ENCODE assay signal across 8 cellular contexts in the genomic region with DNA sequence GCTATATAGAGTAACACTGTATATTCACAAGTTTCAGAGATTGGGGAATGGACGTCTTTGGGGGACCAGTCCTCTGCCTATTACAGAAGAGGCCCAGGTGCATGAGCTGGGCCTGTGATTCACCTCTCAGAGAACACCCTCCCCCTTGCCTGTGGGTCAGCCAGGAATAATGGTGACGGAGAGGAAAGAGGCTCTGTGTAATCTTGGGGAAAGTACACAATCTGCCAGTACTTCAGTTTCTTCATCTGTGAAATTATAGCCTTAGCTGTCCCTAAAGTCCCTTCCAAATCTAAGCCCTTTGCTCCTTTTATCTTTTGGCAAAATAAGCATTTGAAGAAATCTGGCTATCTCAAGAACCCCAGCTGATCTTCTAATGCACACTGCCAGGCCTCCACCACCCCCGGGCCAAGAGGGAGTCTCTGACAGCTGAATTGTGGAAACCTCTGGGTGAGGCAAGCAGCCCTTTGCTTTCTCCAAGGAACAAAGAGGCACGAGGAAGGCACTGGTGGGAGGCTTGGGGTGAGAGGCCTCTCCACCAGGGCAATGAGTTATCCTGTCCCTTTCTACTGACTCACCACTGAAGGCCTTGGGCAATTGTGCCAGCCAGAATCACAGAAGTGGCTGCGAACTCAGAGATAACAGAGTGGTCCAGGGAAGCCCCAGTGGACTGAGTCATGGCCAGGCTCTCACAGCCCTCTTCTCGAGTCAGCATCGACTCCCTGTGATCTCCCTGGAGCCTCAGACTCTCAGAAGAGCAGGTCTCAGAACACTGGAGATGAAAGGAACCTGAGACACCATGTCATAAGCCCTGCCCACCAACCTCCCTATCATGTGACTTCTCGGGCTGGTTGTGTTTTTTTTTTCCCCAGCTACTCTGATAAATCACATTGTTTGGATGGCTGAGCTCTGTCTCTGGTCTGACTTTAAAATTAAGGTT. TPM values are rescaled to one million over a fixed set of nuclear protein-coding genes. Genes with fewer than 3 reads are reported as not detected.
DNase-seq lines count a peak whose midpoint lies in the region; ATAC-seq, FAIRE-seq and TF ChIP-seq lines count a peak whose summit lies in the region.

No MANE protein-coding gene starts in this region.

- no peak for TF ChIP-seq RAD21 in GM12878 (IDR thresholded peaks at IDR 0.05; ENCODE audit: insufficient read depth, low read depth, low read length)

- no peak for TF ChIP-seq POLR2A in GM12878 (IDR thresholded peaks at IDR 0.05; ENCODE audit: low read depth, low read length)

- peak; percentile 95 for DNase-seq in ELR (ENCODE audit: low read depth)
- peak; percentile 79 for DNase-seq in T-helper 2 cell treated with Interferon-gamma antibody and Interleukin-4, amounts not matched to agents 5 μg/mL and 100 μg/mL, for 36 hours (ENCODE audit: low spot score)
- no peak for DNase-seq in GM12878 (ENCODE audit: low read depth, low spot score)
- DNase-seq in left lung, result peak in 1 of 2 donors; percentile 62
- peak; percentile 23 for DNase-seq in stimulated activated CD8-positive, alpha-beta memory T cell treated with anti-CD3 and anti-CD28 coated beads, Interleukin-15, amount 100 ng/mL, for 1 hour (ENCODE audit: low read depth)
- DNase-seq in amygdala (lab: John Stamatoyannopoulos, UW), result no peak

- H3K9me3 ChIP-seq in GM12878 (replicated peaks; ENCODE audit: control insufficient read depth, insufficient read depth, low read length) (no peaks in the 10 kb centered on the region), left lung (no peaks in the 10 kb centered on the region)

- RAD21 ChIA-PET in GM12878 (lab: Charles Lee; ENCODE audit: unreplicated experiment), result interaction anchor here (0.8 to 13.8 kb wide), 10 partner anchors 9 to 573 kb away, joined by 3 to 153 read pairs (median 4); partner anchors contain the start of gene SSR3

- H3K27me3 Mint-ChIP-seq in T-helper 2 cell treated with Interferon-gamma antibody and Interleukin-4, amounts not matched to agents 5 μg/mL and 100 μg/mL, for 36 hours (ENCODE audit: low read depth), result no peaks in the 10 kb centered on the region

- no peaks in the 10 kb centered on the region for H3K9me3 Mint-ChIP-seq in T-helper 2 cell treated with Interferon-gamma antibody and Interleukin-4, amounts not matched to agents 5 μg/mL and 100 μg/mL, for 36 hours

- H3K4me3 Mint-ChIP-seq in T-helper 2 cell treated with Interferon-gamma antibody and Interleukin-4, amounts not matched to agents 5 μg/mL and 100 μg/mL, for 36 hours, result peak overlapping the region; percentile 70

- no peak overlapping the region; the same call in 1 of the 2 replicates for H3K9ac ChIP-seq in GM12878 (ENCODE audit: control insufficient read depth, insufficient read depth, low read length)

- no peak for FAIRE-seq in GM12878 (lab: Jason Lieb, UNC)

- H3K27ac Mint-ChIP-seq in T-helper 2 cell treated with Interferon-gamma antibody and Interleukin-4, amounts not matched to agents 5 μg/mL and 100 μg/mL, for 36 hours, result peak overlapping the region; percentile 97

- peak overlapping the region; percentile 20 for H3K4me2 ChIP-seq in GM12878 (ENCODE audit: control insufficient read depth, insufficient read depth)

- POLR2A ChIA-PET in GM12878 (lab: Charles Lee), result interaction anchor here (0.9 to 3.5 kb wide), 6 partner anchors 10 to 47 kb away, joined by 3 to 15 read pairs (median 4); no protein-coding TSS in a partner anchor

- SMC1A ChIA-PET in GM12878 (lab: Charles Lee; ENCODE audit: uncharacterized antibody, unreplicated experiment), result interaction anchor here (0.6 to 10.3 kb wide), 12 partner anchors 8 to 481 kb away, joined by 3 to 85 read pairs (median 11); no protein-coding TSS in a partner anchor

- in situ Hi-C loops in GM12878 (cut with MboI), result loop anchor here (25.0 kb wide), 1 partner anchor 966 kb away; no protein-coding TSS in a partner anchor

- no peaks in the 10 kb centered on the region for H3K79me2 ChIP-seq in GM12878 (ENCODE audit: control insufficient read depth, insufficient read depth, low read length)

- WGBS in GM12878 (ENCODE audit: insufficient coverage, insufficient replicate concordance, low lambda C conversion rate, missing lambda C conversion rate), result 38% methylated on average over 8 of the region's 8 CpGs

- H3K4me1 ChIP-seq in GM12878 (ENCODE audit: control insufficient read depth, insufficient read depth, low read length) (peaks cover 30% of the 10 kb centered on the region), left lung (peaks cover 21 to 54% of the 10 kb centered on the region in 2 donors)

- H3K27me3 ChIP-seq in GM12878 (replicated peaks in 1 of 2; ENCODE audit: control insufficient read depth in 2 of 2, insufficient read depth in 2 of 2, low read length in 1 of 2), result no peaks in the 10 kb centered on the region
- no peaks in the 10 kb centered on the region for H3K27me3 ChIP-seq in left lung

- intact Hi-C loops in GM12878 (cut with micrococcal nuclease; ENCODE audit: unreplicated experiment) (no loop called here), left lung (cut with DNase I) (no loop called here)

- no TSS peak for BruUV-seq in GM12878 (replicated peaks; lab: Mats Ljungman, UMichigan)

- peak overlapping the region; percentile 86 for H2AFZ ChIP-seq in GM12878 (ENCODE audit: control insufficient read depth, low read depth, low read length)

- no peak for TF ChIP-seq EP300 in GM12878 (IDR thresholded peaks at IDR 0.05; ENCODE audit: borderline replicate concordance in 1 of 2, control insufficient read depth in 1 of 2, low read depth in 2 of 2, low read length in 2 of 2)

- no peaks in the 10 kb centered on the region for H3K36me3 ChIP-seq in GM12878 (ENCODE audit: control insufficient read depth in 2 of 2, insufficient read depth in 2 of 2, low read length in 1 of 2)
- H3K36me3 ChIP-seq in left lung, result no peaks in the 10 kb centered on the region

- ATAC-seq in HG03354 (IDR thresholded peaks at IDR 0.05; ENCODE audit: poor library complexity, severe bottlenecking, unreplicated experiment) (peak; percentile 53), GM12878 (peak; percentile 79), left lung (peak; percentile 58), HG03025 (IDR thresholded peaks at IDR 0.05; ENCODE audit: low FRiP score, unreplicated experiment) (no peak)

- H3K4me3 ChIP-seq in GM12878, result no peak overlapping the region
- no peak overlapping the region for H3K4me3 ChIP-seq in left lung

- 0 out of 2 replicates have a peak overlapping the region, but pooled peaks have one; percentile 9 for H3K27ac ChIP-seq in GM12878 (ENCODE audit: control insufficient read depth, insufficient read depth)
- H3K27ac ChIP-seq in left lung, result peak overlapping the region; percentile 14 to 75

- no peaks in the 10 kb centered on the region for H3K36me3 Mint-ChIP-seq in T-helper 2 cell treated with Interferon-gamma antibody and Interleukin-4, amounts not matched to agents 5 μg/mL and 100 μg/mL, for 36 hours (ENCODE audit: low read depth)

- H4K20me1 ChIP-seq in GM12878 (ENCODE audit: control insufficient read depth, insufficient read depth), result no peaks in the 10 kb centered on the region

- TF ChIP-seq CTCF in GM12878 (IDR thresholded peaks at IDR 0.05 in 2 of 3, conservative IDR thresholded peaks at IDR 0.05 in 1 of 3; ENCODE audit: control insufficient read depth in 2 of 3, extremely low read depth in 1 of 3, insufficient read depth in 1 of 3, low read depth in 3 of 3, low read length in 3 of 3) (no peak), left lung (IDR thresholded peaks at IDR 0.05) (no peak)

- CTCF ChIA-PET in GM12878 (lab: Yijun Ruan, JAX), result interaction anchor here (1.3 to 32.0 kb wide), 4 partner anchors 9 to 442 kb away, joined by 4 to 939 read pairs (median 20); no protein-coding TSS in a partner anchor

- peaks cover 62% of the 10 kb centered on the region for H3K4me1 Mint-ChIP-seq in T-helper 2 cell treated with Interferon-gamma antibody and Interleukin-4, amounts not matched to agents 5 μg/mL and 100 μg/mL, for 36 hours (ENCODE audit: low read depth)

TF ChIP-seq in GM12878, 131 proteins besides CTCF, POLR2A, EP300 and RAD21 (continues in another document):
- TF ChIP-seq USF1 (IDR thresholded peaks at IDR 0.05; ENCODE audit: borderline replicate concordance, extremely low read length, insufficient read depth, low read depth, low read length), result peak; percentile 33

RNA-seq across cellular contexts. Expression of gene CCNL1, which starts 31.8 kb away (rescaled TPM):
- 786 and 840 TPM in 2 replicates for total RNA-seq in GM12878 (2013; cell fraction: nucleolus; rRNA removed)
- total RNA-seq in GM12878 (2014; rRNA removed) (173 and 180 TPM in 2 replicates), GM12878 (2014; rRNA removed; fragmentation: Illumina TruSeq; extraction: Trizol) (125 and 134 TPM in 2 replicates), GM12878 (2021) (105 and 107 TPM in 2 replicates), left lung (100 to 1,000 TPM in 1 of 2 donors, 10 to 100 TPM in 1; 82.6 to 119 TPM)
- polyA plus RNA-seq in GM12878 (2011; ENCODE audit: low read depth), result 92.3 TPM
- polyA plus RNA-seq in GM12878 (2011; rRNA removed) (174 and 236 TPM in 2 replicates), GM12878 (2014; fragmentation: Illumina TruSeq; extraction: Trizol) (119 and 153 TPM in 2 replicates), GM12878 (2014; fragmentation: Nextera tagmentation; extraction: Ambion mirVana) (10 to 100 TPM; 22.2 to 39.8 TPM), GM12878 (2014; rRNA removed) (127 and 135 TPM in 2 replicates), GM12878 (2016; fragmentation: Nextera tagmentation; extraction: Ambion mirVana) (100 to 1,000 TPM in 1 of 2 experiments, 10 to 100 TPM in 1; 85.1 to 111 TPM)
- 54.9 and 72.4 TPM in 2 replicates for polyA plus RNA-seq in GM12878 (2011; cell fraction: cytosol; rRNA removed)
- 732 and 1,003 TPM in 2 replicates for polyA plus RNA-seq in GM12878 (2011; cell fraction: nucleus; rRNA removed)
- 101 and 129 TPM in 2 replicates for polyA plus RNA-seq in GM12878 (2012)
- 159 and 190 TPM in 2 replicates for polyA minus RNA-seq in GM12878 (2011; rRNA and poly(A)+ RNA removed)
- 50.1 and 54.2 TPM in 2 replicates for polyA minus RNA-seq in GM12878 (2011; cell fraction: cytosol; rRNA and poly(A)+ RNA removed)
- polyA minus RNA-seq in GM12878 (2011; cell fraction: nucleus; rRNA and poly(A)+ RNA removed), result 1,045 and 1,316 TPM in 2 replicates

Comparison
In these comparisons a context has a peak if more than half of its experiments do, and no peak if none do; other contexts are left out.
1. DNase-seq: peak in ELR (single experiment), T-helper 2 cell treated with Interferon-gamma antibody and Interleukin-4, amounts not matched to agents 5 μg/mL and 100 μg/mL, for 36 hours (single experiment) and stimulated activated CD8-positive, alpha-beta memory T cell treated with anti-CD3 and anti-CD28 coated beads, Interleukin-15, amount 100 ng/mL, for 1 hour (single experiment); none in GM12878 (single experiment) and amygdala (0 of 56).